Comparison of ENCODE assay signal across 10 cellular contexts in genomic region chr17:16353702-16354174, GRCh38. TPM values are rescaled to one million over a fixed set of nuclear protein-coding genes. Genes with fewer than 3 reads are reported as not detected.
A peak's percentile ranks its signal among the peaks of the same experiment; 100 is the strongest.
DNase-seq lines count a peak whose midpoint lies in the region; ATAC-seq, FAIRE-seq and TF ChIP-seq lines count a peak whose summit lies in the region.
"Had no signal": no experiment of that assay in that cellular context is flagged by ENCODE, and none has a peak within 500 bp of the region (broad histone marks: within the 10 kb centered on the region; RNA-seq: fewer than 3 reads in every experiment).

No MANE protein-coding gene starts in this region.

- DNase-seq in SK-N-SH = no peak
- DNase-seq in kidney = no peak
- DNase-seq in frontal cortex (ENCODE audit: low spot score in 2 of 2) = no peak
- no peak for DNase-seq in D721Med (ENCODE audit: insufficient read length, low spot score)
- no peak for DNase-seq in EL

- POLR2A ChIA-PET in SK-N-SH (lab: Yijun Ruan, JAX) = interaction anchor here (0.6 to 2.3 kb wide), 5 partner anchors 28 to 182 kb away, joined by 3 to 22 read pairs (median 3); partner anchors contain the start of gene UBB

- TF ChIP-seq RAD21 in SK-N-SH (IDR thresholded peaks at IDR 0.05; ENCODE audit: low read length) = no peak

- H3K4me3 ChIP-seq in SK-N-SH (ENCODE audit: low read depth in 2 of 2, low read length in 1 of 2) (peak overlapping the region; percentile 54 to 65; a peak in 3 of 4 replicates), kidney (ENCODE audit: low read length in 2 of 2) (peak overlapping the region; percentile 57 to 59), subcutaneous abdominal adipose tissue (ENCODE audit: low read depth in 1 of 5, low read length in 5 of 5) (peak overlapping the region in 4 of 5 donors; percentile 62 to 79 (median 69))

- no peaks in the 10 kb centered on the region for H3K27me3 ChIP-seq in SK-N-SH (ENCODE audit: insufficient read depth)
- no peaks in the 10 kb centered on the region for H3K27me3 ChIP-seq in subcutaneous abdominal adipose tissue (ENCODE audit: control insufficient read depth in 5 of 5, insufficient read depth in 4 of 5, low read length in 5 of 5)

- peaks cover 39% of the 10 kb centered on the region for H3K79me2 ChIP-seq in SK-N-SH (ENCODE audit: insufficient read depth)

- peaks cover 11 to 16% of the 10 kb centered on the region in 2 experiments for H3K36me3 ChIP-seq in SK-N-SH (replicated peaks in 1 of 2; ENCODE audit: control insufficient read depth in 1 of 2, insufficient read depth in 2 of 2, low read length in 1 of 2)
- peaks cover 0 to 3% of the 10 kb centered on the region in 2 donors for H3K36me3 ChIP-seq in kidney (ENCODE audit: control insufficient read depth in 1 of 2, insufficient read depth in 2 of 2, low read length in 2 of 2)
- peaks cover 4 to 8% (median 5%) of the 10 kb centered on the region in 5 donors for H3K36me3 ChIP-seq in subcutaneous abdominal adipose tissue (ENCODE audit: control insufficient read depth in 5 of 5, insufficient read depth in 5 of 5, low read length in 5 of 5)

- peak overlapping the region; percentile 84 for H3K4me3 Mint-ChIP-seq in activated naive CD8-positive, alpha-beta T cell

- no peak overlapping the region for H3K4me2 ChIP-seq in SK-N-SH
- H3K4me2 ChIP-seq: KMS-11 had no signal

- no peak for FAIRE-seq in kidney (lab: Jason Lieb, UNC)
- no peak for FAIRE-seq in frontal cortex (lab: Jason Lieb, UNC)
- FAIRE-seq in D721Med (lab: Jason Lieb, UNC) = no peak

- no peaks in the 10 kb centered on the region for H3K9me2 ChIP-seq in SK-N-SH

- CTCF ChIA-PET in SK-N-SH (lab: Yijun Ruan, JAX) = interaction anchor here (0.7 to 8.8 kb wide), 8 partner anchors 9 to 500 kb away, joined by 3 to 94 read pairs (median 3); partner anchors contain the start of gene UBB

- no peaks in the 10 kb centered on the region for H3K36me3 Mint-ChIP-seq in activated naive CD8-positive, alpha-beta T cell

- TF ChIP-seq EP300 in SK-N-SH (IDR thresholded peaks at IDR 0.05; ENCODE audit: borderline replicate concordance in 1 of 2, low read depth in 1 of 2, low read length in 1 of 2) = no peak

- peak overlapping the region; percentile 79 for H3K27ac Mint-ChIP-seq in activated naive CD8-positive, alpha-beta T cell

- peak overlapping the region in 1 of 2 experiments; percentile 3; a peak in 1 of 4 replicates for H3K27ac ChIP-seq in SK-N-SH (ENCODE audit: low read depth in 2 of 2, low read length in 1 of 2)
- H3K27ac ChIP-seq in kidney (ENCODE audit: low read depth in 2 of 2, low read length in 2 of 2) = no peak overlapping the region
- no peak overlapping the region for H3K27ac ChIP-seq in subcutaneous abdominal adipose tissue (ENCODE audit: low read depth, low read length)
- H3K27ac ChIP-seq: C4-2B, KMS-11 had no signal

- H3K9me3 ChIP-seq in SK-N-SH = no peaks in the 10 kb centered on the region
- H3K9me3 ChIP-seq in kidney (ENCODE audit: control insufficient read depth in 1 of 2, low read length in 2 of 2) = no peaks in the 10 kb centered on the region
- H3K9me3 ChIP-seq in subcutaneous abdominal adipose tissue (ENCODE audit: control insufficient read depth in 5 of 5, low read length in 5 of 5) = no peaks in the 10 kb centered on the region

- H3K9ac ChIP-seq in SK-N-SH (no peak overlapping the region), kidney (ENCODE audit: low read length in 2 of 2) (peak overlapping the region in 1 of 2 donors; percentile 55), subcutaneous abdominal adipose tissue (ENCODE audit: low read length in 5 of 5) (peak overlapping the region in 4 of 5 donors; percentile 45 to 79 (median 56))
- H3K9ac ChIP-seq: KMS-11 had no signal

- intact Hi-C loops in kidney (cut with DNase I) = no loop called here

- no peaks in the 10 kb centered on the region for H3K27me3 Mint-ChIP-seq in activated naive CD8-positive, alpha-beta T cell

- H4K20me1 ChIP-seq in SK-N-SH (ENCODE audit: insufficient read depth) = no peaks in the 10 kb centered on the region

- 85% methylated on average over 20 of the region's 25 CpGs for WGBS in SK-N-SH (ENCODE audit: low lambda C conversion rate)

- peaks cover 12% of the 10 kb centered on the region for H3F3A ChIP-seq in SK-N-SH (replicated peaks; ENCODE audit: insufficient read depth)

- TF ChIP-seq CTCF in SK-N-SH (IDR thresholded peaks at IDR 0.05) (peak; percentile 19), kidney (IDR thresholded peaks at IDR 0.05; ENCODE audit: borderline replicate concordance, extremely low read depth, insufficient read depth) (no peak), D721Med (IDR thresholded peaks at IDR 0.05; ENCODE audit: insufficient read depth, missing control alignments) (no peak)

- H3K4me1 Mint-ChIP-seq in activated naive CD8-positive, alpha-beta T cell (ENCODE audit: low read depth) = peaks cover 26% of the 10 kb centered on the region

- H3K9me3 Mint-ChIP-seq in activated naive CD8-positive, alpha-beta T cell (ENCODE audit: low read depth) = no peaks in the 10 kb centered on the region

- peak overlapping the region; percentile 83; the same call in 1 of the 2 replicates for H2AFZ ChIP-seq in SK-N-SH (ENCODE audit: low read depth)

- ATAC-seq in SK-N-SH treated with all-trans-retinoic acid at 6 μM for 48 hours = no peak

- no peaks in the 10 kb centered on the region; a peak in 2 of 4 replicates for H3K4me1 ChIP-seq in SK-N-SH (ENCODE audit: control insufficient read depth in 1 of 2, insufficient read depth in 2 of 2, low read depth in 1 of 2, low read length in 1 of 2)
- H3K4me1 ChIP-seq in kidney (ENCODE audit: control insufficient read depth in 1 of 2, insufficient read depth in 1 of 2, low read depth in 1 of 2, low read length in 2 of 2) = peaks cover 0 to 2% of the 10 kb centered on the region in 2 donors
- peaks cover 0 to 18% (median 17%) of the 10 kb centered on the region in 5 donors for H3K4me1 ChIP-seq in subcutaneous abdominal adipose tissue (ENCODE audit: control insufficient read depth in 5 of 5, insufficient read depth in 5 of 5, low read length in 5 of 5)

TF ChIP-seq in SK-N-SH, 30 proteins besides CTCF, POLR2A, EP300 and RAD21 (continues in another document):
- TF ChIP-seq TEAD4 (IDR thresholded peaks at IDR 0.05; ENCODE audit: borderline replicate concordance, insufficient read depth) = no peak

TF ChIP-seq in SK-N-SH treated with all-trans-retinoic acid at 6 μM for 48 hours, 23 proteins besides CTCF, POLR2A, EP300 and RAD21:
- no peak for TF ChIP-seq TCF4 (CRISPR knock-in tag; IDR thresholded peaks at IDR 0.05; ENCODE audit: borderline replicate concordance)
TF ChIP-seq in SK-N-SH treated with all-trans-retinoic acid at 6 μM for 48 hours: peak in this region for 0.

RNA-seq across cellular contexts. Expression of gene CENPV, which starts 0.5 kb away (rescaled TPM):
- polyA plus RNA-seq in SK-N-SH (2012; rRNA removed) (92.3 and 97.7 TPM in 2 replicates), kidney (ENCODE audit: insufficient read depth, low read depth, low replicate concordance) (42.3 TPM)
- 90.2 and 92.4 TPM in 2 replicates for polyA plus RNA-seq in SK-N-SH (2012; cell fraction: cytosol; rRNA removed)
- 130 and 200 TPM in 2 replicates for polyA plus RNA-seq in SK-N-SH (2012; cell fraction: nucleus; rRNA removed)
- total RNA-seq in kidney (9.0 TPM), frontal cortex (97.8 TPM)

RNA-seq across cellular contexts. Expression of gene UBB, which starts 27.2 kb away (rescaled TPM):
- polyA plus RNA-seq in SK-N-SH (2012; rRNA removed) = 2,465 and 2,693 TPM in 2 replicates
- 2,233 and 2,530 TPM in 2 replicates for polyA plus RNA-seq in SK-N-SH (2012; cell fraction: cytosol; rRNA removed)
- polyA plus RNA-seq in SK-N-SH (2012; cell fraction: nucleus; rRNA removed) = 1,335 and 1,473 TPM in 2 replicates
- 1,214 TPM for total RNA-seq in kidney
- polyA plus RNA-seq in kidney (ENCODE audit: insufficient read depth, low read depth, low replicate concordance) = 2,605 TPM
- 1,503 TPM for total RNA-seq in frontal cortex
